In genomic region chr2:109521751-109522374, GRCh38 we compare ENCODE assay signal across 25 cellular contexts.
"Had no signal": no experiment of that assay in that cellular context is flagged by ENCODE, and none has a peak within 500 bp of the region (broad histone marks: within the 10 kb centered on the region; RNA-seq: fewer than 3 reads in every experiment).

No MANE protein-coding gene starts in this region.

- DNase-seq: activated CD4-positive, alpha-beta T cell treated with anti-CD3 and anti-CD28 coated beads for 1 hour; activated CD4-positive, alpha-beta T cell treated with anti-CD3 and anti-CD28 coated beads, Interleukin-2, amount 50 U/mL, for 1 hour; activated CD8-positive, alpha-beta T cell treated with anti-CD3 and anti-CD28 coated beads, Interleukin-2, amount 10 ng/mL, durations not matched to agents 7 days and 5 days; activated gamma-delta T cell; activated naive CD4-positive, alpha-beta T cell treated with anti-CD3 and anti-CD28 coated beads, Interleukin-2, amount 50 U/mL, for 16 hours; adrenal gland; colonic mucosa; esophagus squamous epithelium; head of caudate nucleus; hypothalamus; mesenchymal stem cell; naive B cell; retina; stimulated activated CD4-positive, alpha-beta T cell treated with anti-CD3 and anti-CD28 coated beads, Interleukin-1b, Interleukin-23, amount 100 ng/mL, for 48 hours; stomach; T-helper 9 cell had no signal

- H3K36me3 ChIP-seq: adrenal gland, ascending aorta, colonic mucosa, esophagus squamous epithelium, gastroesophageal sphincter, stomach, suprapubic skin, tibial nerve had no signal

- H3K27me3 ChIP-seq: adrenal gland, ascending aorta, colonic mucosa, esophagus squamous epithelium, gastroesophageal sphincter, stomach, suprapubic skin, tibial nerve had no signal

- H3K4me1 ChIP-seq: adrenal gland, ascending aorta, colonic mucosa, gastroesophageal sphincter, stomach, tibial nerve had no signal

- H3K4me1 Mint-ChIP-seq: naive B cell; neural crest cell; stimulated activated memory B cell treated with anti-CD40 and anti-IgM and Interleukin-4, amounts not matched to agents 10 μg/mL and 1 μg/mL and 100 μg/mL, for 72 hours had no signal

- H3K36me3 Mint-ChIP-seq: naive B cell; stimulated activated memory B cell treated with anti-CD40 and anti-IgM and Interleukin-4, amounts not matched to agents 10 μg/mL and 1 μg/mL and 100 μg/mL, for 72 hours had no signal

- H3K4me3 ChIP-seq: adrenal gland, ascending aorta, colonic mucosa, dorsolateral prefrontal cortex, esophagus squamous epithelium, gastroesophageal sphincter, stomach, suprapubic skin, tibial nerve had no signal

- ATAC-seq: activated CD8-positive, alpha-beta T cell treated with anti-CD3 and anti-CD28 coated beads, Interleukin-2, amount 10 ng/mL, durations not matched to agents 7 days and 5 days; gastroesophageal sphincter; stimulated activated memory B cell treated with anti-CD40 and anti-IgM and Interleukin-4, amounts not matched to agents 10 μg/mL and 1 μg/mL and 100 μg/mL, for 72 hours had no signal

- H3K27ac Mint-ChIP-seq: activated CD8-positive, alpha-beta T cell treated with anti-CD3 and anti-CD28 coated beads, Interleukin-2, amount 10 ng/mL, durations not matched to agents 7 days and 5 days; activated T-helper 1 cell treated with anti-CD3 and anti-CD28 coated beads, Interleukin-12 subunit alpha, Interleukin-12 subunit beta, Interleukin-2, Interleukin-4 antibody, amounts not matched to agents 30 ng/mL and 10 ng/mL and 1 ng/mL, durations not matched to agents 14 hours and 24 hours and 36 hours; progenitor cell of endocrine pancreas; stimulated activated memory B cell treated with anti-CD40 and anti-IgM and Interleukin-4, amounts not matched to agents 10 μg/mL and 1 μg/mL and 100 μg/mL, for 72 hours had no signal

- H3K9me3 ChIP-seq: adrenal gland, ascending aorta, colonic mucosa, esophagus squamous epithelium, gastroesophageal sphincter, stomach, suprapubic skin, tibial nerve had no signal

- H3K27ac ChIP-seq: adrenal gland, ascending aorta, colonic mucosa, dorsolateral prefrontal cortex, esophagus squamous epithelium, gastroesophageal sphincter, stomach, suprapubic skin, tibial nerve had no signal

- H3K4me3 Mint-ChIP-seq: activated CD8-positive, alpha-beta T cell treated with anti-CD3 and anti-CD28 coated beads, Interleukin-2, amount 10 ng/mL, durations not matched to agents 7 days and 5 days; activated T-helper 1 cell treated with anti-CD3 and anti-CD28 coated beads, Interleukin-12 subunit alpha, Interleukin-12 subunit beta, Interleukin-2, Interleukin-4 antibody, amounts not matched to agents 30 ng/mL and 10 ng/mL and 1 ng/mL, durations not matched to agents 14 hours and 24 hours and 36 hours; naive B cell; neural crest cell; stimulated activated memory B cell treated with anti-CD40 and anti-IgM and Interleukin-4, amounts not matched to agents 10 μg/mL and 1 μg/mL and 100 μg/mL, for 72 hours had no signal

- H3K27me3 Mint-ChIP-seq: naive B cell had no signal

- H3K9me3 Mint-ChIP-seq: activated T-helper 1 cell treated with anti-CD3 and anti-CD28 coated beads, Interleukin-12 subunit alpha, Interleukin-12 subunit beta, Interleukin-2, Interleukin-4 antibody, amounts not matched to agents 30 ng/mL and 10 ng/mL and 1 ng/mL, durations not matched to agents 14 hours and 24 hours and 36 hours; naive B cell; neural crest cell; stimulated activated memory B cell treated with anti-CD40 and anti-IgM and Interleukin-4, amounts not matched to agents 10 μg/mL and 1 μg/mL and 100 μg/mL, for 72 hours had no signal
